In genomic region chr18:12657849-12658829, GRCh38 we compare ENCODE assay signal across 1 cellular context.
TF ChIP-seq lines count a peak whose summit lies in the region.

TSS of gene SPIRE1 (minus strand) at chr18:12658107. CDS start at chr18:12657866, 241 bp downstream.

TF ChIP-seq in HEK293, 187 proteins besides CTCF, POLR2A, EP300 and RAD21 (continued from another document and continues in another):
- TF ChIP-seq ZBTB1 (tag by site-specific recombination; IDR thresholded peaks at IDR 0.05), result no peak
- TF ChIP-seq ZNF549 (tag by site-specific recombination; IDR thresholded peaks at IDR 0.05), result no peak
- peak; percentile 14; the same call in 1 of the 2 replicates for TF ChIP-seq ZNF223 (tag by site-specific recombination; IDR thresholded peaks at IDR 0.05)
- no peak for TF ChIP-seq MEIS1 (CRISPR knock-in tag; IDR thresholded peaks at IDR 0.05; ENCODE audit: borderline replicate concordance)
- TF ChIP-seq ZNF37A (tag by site-specific recombination; IDR thresholded peaks at IDR 0.05), result no peak
- TF ChIP-seq ZNF324 (tag by site-specific recombination; IDR thresholded peaks at IDR 0.05), result 0 out of 2 replicates have a peak, but pooled peaks have one; percentile 31
- TF ChIP-seq ZNF555 (tag by site-specific recombination; conservative IDR thresholded peaks at IDR 0.05), result no peak
- TF ChIP-seq SP2 (tag by site-specific recombination; IDR thresholded peaks at IDR 0.05), result peak; percentile 45
- TF ChIP-seq ZNF610 (tag by site-specific recombination; IDR thresholded peaks at IDR 0.05; ENCODE audit: borderline replicate concordance), result 0 out of 2 replicates have a peak, but pooled peaks have one; percentile 20
- 0 out of 2 replicates have a peak, but pooled peaks have one; percentile 25 for TF ChIP-seq ZBTB7A (tag by site-specific recombination; IDR thresholded peaks at IDR 0.05; ENCODE audit: low read depth)
- TF ChIP-seq ZNF837 (tag by site-specific recombination; IDR thresholded peaks at IDR 0.05), result no peak
- TF ChIP-seq FEZF1 (tag by site-specific recombination; IDR thresholded peaks at IDR 0.05), result no peak
- TF ChIP-seq PRDM4 (tag by site-specific recombination; IDR thresholded peaks at IDR 0.05), result peak; percentile 99
- 0 out of 2 replicates have a peak, but pooled peaks have one; percentile 23 for TF ChIP-seq ZNF600 (tag by site-specific recombination; IDR thresholded peaks at IDR 0.05)
- TF ChIP-seq ZSCAN30 (tag by site-specific recombination; IDR thresholded peaks at IDR 0.05), result 0 out of 2 replicates have a peak, but pooled peaks have one; percentile 11
- TF ChIP-seq BCL11A (tag by site-specific recombination; IDR thresholded peaks at IDR 0.05; ENCODE audit: low read depth), result no peak
- peak; percentile 27; the same call in 1 of the 2 replicates for TF ChIP-seq WT1 (tag by site-specific recombination; IDR thresholded peaks at IDR 0.05)
- TF ChIP-seq ZNF140 (tag by site-specific recombination; IDR thresholded peaks at IDR 0.05), result no peak
- no peak for TF ChIP-seq ZNF157 (tag by site-specific recombination; IDR thresholded peaks at IDR 0.05)
- peak; percentile 74; the same call in 1 of the 2 replicates for TF ChIP-seq ZBTB20 (tag by site-specific recombination; IDR thresholded peaks at IDR 0.05)
- peak; percentile 73; the same call in 1 of the 2 replicates for TF ChIP-seq ZNF423 (tag by site-specific recombination; IDR thresholded peaks at IDR 0.05)
- peak; percentile 97 for TF ChIP-seq ZBTB8A (tag by site-specific recombination; IDR thresholded peaks at IDR 0.05)
- no peak for TF ChIP-seq ZNF777 (tag by site-specific recombination; IDR thresholded peaks at IDR 0.05; ENCODE audit: borderline replicate concordance)
- no peak for TF ChIP-seq ZBTB21 (tag by site-specific recombination; IDR thresholded peaks at IDR 0.05)
- TF ChIP-seq GLI4 (tag by site-specific recombination; IDR thresholded peaks at IDR 0.05), result no peak
- TF ChIP-seq ZSCAN16 (tag by site-specific recombination; IDR thresholded peaks at IDR 0.05), result no peak
- no peak for TF ChIP-seq ZNF571 (tag by site-specific recombination; IDR thresholded peaks at IDR 0.05)
- peak; percentile 58 for TF ChIP-seq ZEB2 (tag by site-specific recombination; IDR thresholded peaks at IDR 0.05)
- no peak for TF ChIP-seq GFI1B (tag by site-specific recombination; IDR thresholded peaks at IDR 0.05)
- no peak for TF ChIP-seq ZNF302 (tag by site-specific recombination; IDR thresholded peaks at IDR 0.05; ENCODE audit: low read depth)
- peak; percentile 57; the same call in 1 of the 2 replicates for TF ChIP-seq KLF7 (tag by site-specific recombination; IDR thresholded peaks at IDR 0.05; ENCODE audit: borderline replicate concordance)
- peak; percentile 76 for TF ChIP-seq ZNF692 (tag by site-specific recombination; IDR thresholded peaks at IDR 0.05)
- peak; percentile 66 for TF ChIP-seq KLF9 (tag by site-specific recombination; IDR thresholded peaks at IDR 0.05; ENCODE audit: low read depth)
- TF ChIP-seq IKZF3 (tag by site-specific recombination; IDR thresholded peaks at IDR 0.05), result 0 out of 2 replicates have a peak, but pooled peaks have one; percentile 6
- peak; percentile 78 for TF ChIP-seq ZBTB10 (tag by site-specific recombination; IDR thresholded peaks at IDR 0.05)
- no peak for TF ChIP-seq ZNF830 (tag by site-specific recombination; IDR thresholded peaks at IDR 0.05; ENCODE audit: low read depth)
- TF ChIP-seq ZNF398 (tag by site-specific recombination; IDR thresholded peaks at IDR 0.05), result peak; percentile 54; the same call in 1 of the 2 replicates
- TF ChIP-seq BCL11B (tag by site-specific recombination; IDR thresholded peaks at IDR 0.05; ENCODE audit: low read depth), result peak; percentile 82
- no peak for TF ChIP-seq ZNF19 (tag by site-specific recombination; IDR thresholded peaks at IDR 0.05; ENCODE audit: low read depth)
- no peak for TF ChIP-seq ZNF362 (tag by site-specific recombination; IDR thresholded peaks at IDR 0.05)
- TF ChIP-seq ZNF548 (tag by site-specific recombination; IDR thresholded peaks at IDR 0.05), result no peak
- TF ChIP-seq ZNF626 (tag by site-specific recombination; IDR thresholded peaks at IDR 0.05), result no peak
- no peak for TF ChIP-seq ZNF513 (tag by site-specific recombination; IDR thresholded peaks at IDR 0.05)
- peak; percentile 10; the same call in 1 of the 2 replicates for TF ChIP-seq ZBTB17 (tag by site-specific recombination; IDR thresholded peaks at IDR 0.05)
- TF ChIP-seq ZNF449 (tag by site-specific recombination; IDR thresholded peaks at IDR 0.05), result peak; percentile 49; the same call in 1 of the 2 replicates
- peak; percentile 87 for TF ChIP-seq PATZ1 (tag by site-specific recombination; IDR thresholded peaks at IDR 0.05)
- peak; percentile 63; the same call in 1 of the 2 replicates for TF ChIP-seq ZFHX2 (tag by site-specific recombination; conservative IDR thresholded peaks at IDR 0.05)
- peak; percentile 75; the same call in 1 of the 2 replicates for TF ChIP-seq ZSCAN5A (tag by site-specific recombination; IDR thresholded peaks at IDR 0.05)
- no peak for TF ChIP-seq ZNF169 (tag by site-specific recombination; IDR thresholded peaks at IDR 0.05)
- TF ChIP-seq ZNF426 (tag by site-specific recombination; IDR thresholded peaks at IDR 0.05), result no peak
- TF ChIP-seq ZNF335 (tag by site-specific recombination; conservative IDR thresholded peaks at IDR 0.05), result peak; percentile 90
- peak; percentile 90 for TF ChIP-seq ZIC2 (tag by site-specific recombination; IDR thresholded peaks at IDR 0.05)
- peak; percentile 87; the same call in 1 of the 2 replicates for TF ChIP-seq KLF8 (tag by site-specific recombination; IDR thresholded peaks at IDR 0.05)
- no peak for TF ChIP-seq ZNF266 (tag by site-specific recombination; IDR thresholded peaks at IDR 0.05; ENCODE audit: low read depth)
